In genomic region chr18:79628416-79629248, GRCh38 we compare ENCODE assay signal across 19 cellular contexts.
"Had no signal": no experiment of that assay in that cellular context is flagged by ENCODE, and none has a peak within 500 bp of the region (broad histone marks: within the 10 kb centered on the region; RNA-seq: fewer than 3 reads in every experiment).

No MANE protein-coding gene starts in this region.

- H3K4me3 ChIP-seq: body of pancreas, lung, SK-N-MC, skin epidermis, stomach, testis had no signal

- H3K27me3 ChIP-seq: body of pancreas, testis had no signal

- DNase-seq: activated CD4-positive, alpha-beta T cell treated with anti-CD3 and anti-CD28 coated beads, Interleukin-2, amount 50 U/mL, for 48 hours; activated gamma-delta T cell treated with Interleukin-2 at 50 U/mL for 16 hours; activated T-cell treated with anti-CD3 and anti-CD28 coated beads, Interleukin-2, amount 50 U/mL, for 4 hours; amniotic stem cell; body of pancreas; central memory CD4-positive, alpha-beta T cell; cortex of kidney; effector CD8-positive, alpha-beta T cell; foreskin fibroblast; stimulated activated CD4-positive, alpha-beta T cell treated with anti-CD3 and anti-CD28 coated beads, Interleukin-4, amount 100 ng/mL, for 4 hours; stimulated activated CD8-positive, alpha-beta memory T cell treated with anti-CD3 and anti-CD28 coated beads, Interleukin-4, amount 100 ng/mL, for 48 hours; testis had no signal

- H3K36me3 ChIP-seq: stomach had no signal

- H3K4me3 Mint-ChIP-seq: activated naive CD8-positive, alpha-beta T cell; activated T-cell treated with anti-CD3 and anti-CD28 coated beads, Interleukin-2, amount 50 U/mL, for 4 hours; neural crest cell had no signal

- ATAC-seq: activated T-cell treated with anti-CD3 and anti-CD28 coated beads, Interleukin-2, amount 50 U/mL, for 4 hours; body of pancreas had no signal

- H3K4me1 ChIP-seq: body of pancreas, testis had no signal

- FAIRE-seq: urothelium cell line had no signal

- H3K36me3 Mint-ChIP-seq: activated naive CD8-positive, alpha-beta T cell had no signal

- H3K9me3 ChIP-seq: body of pancreas, stomach, testis had no signal

- H3K9me3 Mint-ChIP-seq: activated T-cell treated with anti-CD3 and anti-CD28 coated beads, Interleukin-2, amount 50 U/mL, for 4 hours had no signal

- H3K27ac ChIP-seq: body of pancreas, SK-N-MC, skin epidermis, stomach, testis had no signal

- H3K27ac Mint-ChIP-seq: activated naive CD8-positive, alpha-beta T cell had no signal
